ENCODE assay signal across 8 cellular contexts in the genomic region with DNA sequence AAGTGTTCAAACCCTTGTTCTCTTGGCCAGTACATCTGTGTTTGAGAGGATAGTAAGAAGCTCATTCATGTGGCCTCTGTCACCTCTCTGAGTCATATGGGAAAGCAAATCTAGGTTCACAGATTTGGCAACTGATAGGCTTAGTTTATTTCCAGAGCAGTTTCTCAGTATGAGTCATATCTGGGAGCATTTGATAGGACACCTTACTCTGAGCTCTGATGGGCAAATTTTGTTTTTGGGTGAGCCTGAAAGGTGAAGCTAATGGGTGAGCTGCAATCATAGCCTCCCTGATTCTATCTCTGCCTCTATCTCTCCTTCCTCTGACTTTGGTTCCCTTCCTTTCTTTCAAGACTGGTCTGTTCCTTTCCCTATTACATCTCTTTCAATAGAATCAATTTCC.
A peak's percentile ranks its signal among the peaks of the same experiment; 100 is the strongest.
DNase-seq lines count a peak whose midpoint lies in the region; ATAC-seq and TF ChIP-seq lines count a peak whose summit lies in the region.

No MANE protein-coding gene starts in this region.

- H3K4me3 ChIP-seq in PC-3 (ENCODE audit: low read length), result no peak overlapping the region
- H3K4me3 ChIP-seq in smooth muscle cell, result no peak overlapping the region
- no peak overlapping the region for H3K4me3 ChIP-seq in transverse colon

- POLR2A ChIA-PET in PC-3 (lab: Charles Lee; ENCODE audit: unreplicated experiment), result interaction anchor here (0.6 kb wide), 4 partner anchors 24 to 245 kb away, joined by 3 to 6 read pairs (median 4); no protein-coding TSS in a partner anchor

- TF ChIP-seq EP300 in transverse colon (IDR thresholded peaks at IDR 0.05; ENCODE audit: low read depth), result no peak

- no TSS peak for BruUV-seq in PC-3 (replicated peaks; lab: Mats Ljungman, UMichigan)

- H3K27me3 ChIP-seq in PC-3 (ENCODE audit: low read length) (peaks cover 3% of the 10 kb centered on the region; the same call in 1 of the 2 replicates), smooth muscle cell (ENCODE audit: low read depth) (no peaks in the 10 kb centered on the region), transverse colon (no peaks in the 10 kb centered on the region)

- H3K9ac ChIP-seq in PC-3 (ENCODE audit: low read length) (no peak overlapping the region; the same call in 1 of the 2 replicates), smooth muscle cell (ENCODE audit: low read depth) (no peak overlapping the region)

- H3K4me2 ChIP-seq in PC-3 (ENCODE audit: low read length) (peak overlapping the region; percentile 56), smooth muscle cell (no peak overlapping the region)

- in situ Hi-C loops in transverse colon (cut with MboI; ENCODE audit: low pct_ligation_motif_present in 1 of 4, low pct_unique_long_range_greater_than_20kb in 1 of 4, low sequenced_read_pairs in 3 of 4), result no loop called here

- H2AFZ ChIP-seq in PC-3 (ENCODE audit: low read length) (no peak overlapping the region), smooth muscle cell (ENCODE audit: low read depth) (no peak overlapping the region)

- ATAC-seq in GM18861 (IDR thresholded peaks at IDR 0.05; ENCODE audit: unreplicated experiment) (peak; percentile 97), HG02571 (IDR thresholded peaks at IDR 0.05; ENCODE audit: unreplicated experiment) (peak; percentile 94), PC-3 (peak; percentile 89), Right ventricle myocardium superior (ENCODE audit: poor library complexity) (no peak)

- no peak for TF ChIP-seq POLR2A in transverse colon (IDR thresholded peaks at IDR 0.05)

- no peak for TF ChIP-seq CTCF in PC-3 (conservative IDR thresholded peaks at IDR 0.05; ENCODE audit: low read depth, low read length)
- no peak for TF ChIP-seq CTCF in smooth muscle cell (IDR thresholded peaks at IDR 0.05; ENCODE audit: borderline replicate concordance, insufficient read depth, poor library complexity, severe bottlenecking)
- no peak for TF ChIP-seq CTCF in transverse colon (IDR thresholded peaks at IDR 0.05)

- H3K27ac ChIP-seq in PC-3 (ENCODE audit: low read length), result peak overlapping the region; percentile 69
- H3K27ac ChIP-seq in smooth muscle cell (ENCODE audit: low read depth), result no peak overlapping the region
- no peak overlapping the region for H3K27ac ChIP-seq in transverse colon

- DNase-seq in PC-3 (peak; percentile 88), glomerular endothelial cell (ENCODE audit: extremely low read depth, low read depth, low spot score) (peak; percentile 37), smooth muscle cell (lab: John Stamatoyannopoulos, UW; ENCODE audit: unreplicated experiment) (no peak), transverse colon (no peak), NCI-H526 (lab: John Stamatoyannopoulos, UW) (no peak), Right ventricle myocardium superior (no peak)

- H3K79me2 ChIP-seq in PC-3 (ENCODE audit: low read length) (no peaks in the 10 kb centered on the region), smooth muscle cell (ENCODE audit: low read depth) (no peaks in the 10 kb centered on the region)

- H3K9me2 ChIP-seq in PC-3 (replicated peaks; ENCODE audit: low read length), result no peaks in the 10 kb centered on the region

- H3F3A ChIP-seq in PC-3 (ENCODE audit: low read length, unreplicated experiment) (no peaks in the 10 kb centered on the region), smooth muscle cell (ENCODE audit: low read depth) (no peaks in the 10 kb centered on the region)

- CTCF ChIA-PET in PC-3 (lab: Charles Lee), result interaction anchor here (1.0 to 1.2 kb wide), 2 partner anchors 14 to 62 kb away, joined by 3 to 5 read pairs; no protein-coding TSS in a partner anchor

- intact Hi-C loops in PC-3 (cut with micrococcal nuclease) (no loop called here), transverse colon (cut with DNase I; ENCODE audit: low total_unique reads) (no loop called here), Right ventricle myocardium superior (cut with DNase I) (no loop called here)

- H3K9me3 ChIP-seq in PC-3 (ENCODE audit: low read length) (no peaks in the 10 kb centered on the region), smooth muscle cell (replicated peaks; ENCODE audit: low read depth) (peaks cover 4% of the 10 kb centered on the region), transverse colon (no peaks in the 10 kb centered on the region)

- no peaks in the 10 kb centered on the region for H3K36me3 ChIP-seq in PC-3 (ENCODE audit: low read depth, low read length)
- no peaks in the 10 kb centered on the region for H3K36me3 ChIP-seq in smooth muscle cell (ENCODE audit: low read depth)
- no peaks in the 10 kb centered on the region for H3K36me3 ChIP-seq in transverse colon

- no peaks in the 10 kb centered on the region for H4K20me1 ChIP-seq in PC-3 (ENCODE audit: low read length)
- no peaks in the 10 kb centered on the region for H4K20me1 ChIP-seq in smooth muscle cell (ENCODE audit: low read depth)

- peaks cover 18% of the 10 kb centered on the region for H3K4me1 ChIP-seq in PC-3 (ENCODE audit: insufficient read depth, low read length)
- no peaks in the 10 kb centered on the region for H3K4me1 ChIP-seq in smooth muscle cell (ENCODE audit: low read depth)
- no peaks in the 10 kb centered on the region for H3K4me1 ChIP-seq in transverse colon

Comparison
In these comparisons a context has a peak if more than half of its experiments do, and no peak if none do; other contexts are left out.
1. DNase-seq: peak in PC-3 (single experiment) and glomerular endothelial cell (single experiment); none in smooth muscle cell (single experiment), transverse colon (single experiment), NCI-H526 (0 of 2) and Right ventricle myocardium superior (single experiment).